Comparison of ENCODE assay signal across 1 cellular context in genomic region chr7:127651556-127652332, GRCh38.
TF ChIP-seq lines count a peak whose summit lies in the region.

SND1 (plus strand) TSS chr7:127652194; CDS start chr7:127652374, 180 bp downstream.

TF ChIP-seq in liver, 16 proteins besides CTCF, POLR2A, EP300 and RAD21 (continued from another document):
- TF ChIP-seq REST (IDR thresholded peaks at IDR 0.05), result peak; percentile 78
